7 cellular contexts compared by ENCODE assay signal in the genomic region with DNA sequence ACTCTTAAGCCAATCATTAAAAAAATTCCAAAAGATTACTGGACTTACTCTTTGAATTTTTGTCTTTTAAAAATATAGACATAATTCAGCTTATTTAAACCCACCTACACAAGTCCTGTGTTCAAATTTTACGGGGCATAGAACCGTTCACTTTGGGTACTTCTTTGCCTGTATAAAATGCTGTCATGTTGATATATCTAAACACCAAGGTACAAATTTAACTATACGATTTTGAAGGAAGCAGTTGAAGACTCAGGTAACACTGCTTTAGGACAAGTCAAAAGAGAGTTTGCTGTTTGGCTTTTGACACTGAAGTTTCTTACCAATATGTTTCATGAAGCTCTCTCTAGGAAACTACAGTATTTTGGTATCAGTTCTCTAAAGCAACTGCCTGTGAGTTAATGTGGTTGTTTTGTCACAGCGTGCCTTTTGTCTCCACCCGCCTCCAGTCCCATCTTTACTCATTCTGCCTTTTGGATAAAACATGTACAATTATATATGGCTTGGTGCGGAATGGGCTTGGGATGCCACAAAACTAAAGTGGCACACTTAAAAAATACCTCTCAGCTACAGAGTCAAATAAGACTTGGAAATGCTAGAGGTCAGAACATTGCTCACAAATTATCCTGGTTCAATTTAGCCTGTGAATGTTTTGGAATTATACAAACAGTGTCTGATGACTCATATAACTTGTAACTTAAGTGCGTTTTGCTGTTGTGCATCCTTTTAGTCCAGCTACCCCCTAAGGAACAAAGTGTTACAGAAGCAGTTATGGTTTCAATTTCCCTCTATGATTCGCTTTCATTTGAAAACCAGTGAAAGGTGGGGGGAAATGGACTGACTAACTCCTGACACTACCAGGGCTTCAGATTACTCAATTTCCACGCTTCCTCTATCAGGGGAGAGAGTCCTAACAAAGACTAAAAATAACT. TPM values are rescaled to one million over a fixed set of nuclear protein-coding genes. Genes with fewer than 3 reads are reported as not detected.
DNase-seq lines count a peak whose midpoint lies in the region; ATAC-seq and TF ChIP-seq lines count a peak whose summit lies in the region.

No MANE protein-coding gene starts in this region.

- peak; percentile 81 for ATAC-seq in GM19043 (IDR thresholded peaks at IDR 0.05; ENCODE audit: low read depth, unreplicated experiment)
- ATAC-seq in HG02973 (IDR thresholded peaks at IDR 0.05; ENCODE audit: unreplicated experiment) = peak; percentile 94
- peak; percentile 61 for ATAC-seq in Panc1

- no peak for DNase-seq in Panc1 (ENCODE audit: low read depth, low spot score)
- peak; percentile 12 for DNase-seq in left kidney (ENCODE audit: low read depth, low spot score)
- DNase-seq in spleen = no peak
- DNase-seq in left ventricle myocardium inferior = no peak
- no peak for DNase-seq in UCSD-AML1 (lab: John Stamatoyannopoulos, UW; ENCODE audit: unreplicated experiment)

- TF ChIP-seq CTCF in Panc1 (IDR thresholded peaks at IDR 0.05) (no peak), spleen (IDR thresholded peaks at IDR 0.05 in 8 of 11, conservative IDR thresholded peaks at IDR 0.05 in 3 of 11) (no peak), left ventricle myocardium inferior (IDR thresholded peaks at IDR 0.05; ENCODE audit: borderline replicate concordance) (no peak)

- H3K4me3 ChIP-seq in Panc1 (ENCODE audit: low read depth in 2 of 2, low read length in 2 of 2) (peak overlapping the region in 1 of 2 experiments; percentile 34; a peak in 2 of 4 replicates), spleen (no peak overlapping the region), left ventricle myocardium inferior (no peak overlapping the region)

- H3K4me1 ChIP-seq in Panc1 (ENCODE audit: control insufficient read depth, insufficient read depth, low read length) (peaks cover 29% of the 10 kb centered on the region), spleen (no peaks in the 10 kb centered on the region), left ventricle myocardium inferior (no peaks in the 10 kb centered on the region)

- CTCF ChIA-PET in Panc1 (lab: Charles Lee) = interaction anchor here (0.6 kb wide), 1 partner anchor 133 kb away, joined by 3 read pairs; no protein-coding TSS in a partner anchor

- POLR2A ChIA-PET in Panc1 (lab: Charles Lee) = no interaction called here

- in situ Hi-C loops in Panc1 (cut with HindIII; ENCODE audit: low pct_unique_long_range_greater_than_20kb, low sequenced_read_pairs) = no loop called here

- H3K27ac ChIP-seq in Panc1 (ENCODE audit: low read length) = peak overlapping the region; percentile 44
- H3K27ac ChIP-seq in spleen = no peak overlapping the region
- H3K27ac ChIP-seq in left ventricle myocardium inferior (replicated peaks) = no peak overlapping the region

- no peak for TF ChIP-seq POLR2A in spleen (IDR thresholded peaks at IDR 0.05)

- no peaks in the 10 kb centered on the region for H3K36me3 ChIP-seq in Panc1 (ENCODE audit: control insufficient read depth, insufficient read depth, low read length)
- no peaks in the 10 kb centered on the region for H3K36me3 ChIP-seq in spleen
- no peaks in the 10 kb centered on the region for H3K36me3 ChIP-seq in left ventricle myocardium inferior

- BruUV-seq in Panc1 (replicated peaks; lab: Mats Ljungman, UMichigan) = no TSS peak

- H3K9me3 ChIP-seq in Panc1 (ENCODE audit: control insufficient read depth, insufficient read depth, low read depth, low read length) (no peaks in the 10 kb centered on the region), spleen (no peaks in the 10 kb centered on the region), left ventricle myocardium inferior (replicated peaks) (no peaks in the 10 kb centered on the region)

- WGBS in spleen, 5 donors = 61 to 80% (median 67%) methylated on average over 9 of the region's 9 CpGs

- H3K27me3 ChIP-seq in Panc1 (ENCODE audit: control insufficient read depth, insufficient read depth, low read length) (no peaks in the 10 kb centered on the region), spleen (replicated peaks in 1 of 7) (no peaks in the 10 kb centered on the region), left ventricle myocardium inferior (ENCODE audit: low read depth) (no peaks in the 10 kb centered on the region)

- intact Hi-C loops in Panc1 (cut with micrococcal nuclease; ENCODE audit: unreplicated experiment) = no loop called here
- intact Hi-C loops in spleen (cut with DNase I; ENCODE audit: low total_unique reads) = no loop called here
- intact Hi-C loops in left ventricle myocardium inferior (cut with micrococcal nuclease) = no loop called here

RNA-seq across cellular contexts. Expression of gene RGS17, which starts 38.7 kb away (rescaled TPM):
- 8.7 TPM for total RNA-seq in Panc1 (2021; ENCODE audit: unreplicated experiment)
- 5.3 TPM for polyA plus RNA-seq in Panc1 (2012; ENCODE audit: insufficient read length)
- total RNA-seq in spleen = under 1 TPM in 3 of 7 donors, not detected in 4; 0.07 to 0.33 (median 0.22) TPM
- under 1 TPM in 2 of 3 donors, not detected in 1; 0.03 to 0.06 TPM for polyA plus RNA-seq in spleen
- 0.16 TPM for total RNA-seq in left ventricle myocardium inferior
